In the genomic region with DNA sequence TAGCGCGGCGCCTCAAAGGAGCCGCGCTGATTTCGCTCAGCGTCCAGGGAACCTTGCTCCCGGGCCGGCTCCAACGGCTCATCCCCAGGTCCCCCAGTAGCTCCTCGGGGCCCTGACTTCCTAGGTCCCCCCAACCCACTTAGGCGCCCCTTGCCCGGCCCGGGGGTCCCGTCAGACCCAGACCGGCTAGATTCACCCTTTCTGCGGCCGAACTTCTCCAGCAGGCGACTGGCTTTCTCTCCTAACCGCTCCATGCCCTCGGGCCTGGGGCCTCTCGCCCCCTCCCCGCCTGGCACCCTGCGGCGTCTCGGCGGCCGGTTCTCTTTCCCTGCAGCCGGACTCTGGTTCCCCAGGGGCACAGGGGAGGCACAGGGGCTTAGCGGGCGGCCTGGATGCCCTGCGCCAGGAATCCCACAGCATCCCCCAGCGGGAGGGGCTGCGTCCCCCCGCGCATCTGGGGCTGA, we compare ENCODE assay signal across 1 cellular context.
TF ChIP-seq lines count a peak whose summit lies in the region.

No MANE protein-coding gene starts in this region.

TF ChIP-seq in GM12878, 131 proteins besides CTCF, POLR2A, EP300 and RAD21:
- TF ChIP-seq NR2C1 (IDR thresholded peaks at IDR 0.05) (no peak), POLR2AphosphoS2 (IDR thresholded peaks at IDR 0.05; ENCODE audit: low read depth, low read length) (no peak), SPI1 (IDR thresholded peaks at IDR 0.05; ENCODE audit: borderline replicate concordance, insufficient read depth, low read depth, low read length) (no peak), SUZ12 (IDR thresholded peaks at IDR 0.05; ENCODE audit: unreplicated experiment) (peak; percentile 29), TCF7 (IDR thresholded peaks at IDR 0.05; ENCODE audit: borderline replicate concordance) (no peak)
- TF ChIP-seq, protein P1, sequence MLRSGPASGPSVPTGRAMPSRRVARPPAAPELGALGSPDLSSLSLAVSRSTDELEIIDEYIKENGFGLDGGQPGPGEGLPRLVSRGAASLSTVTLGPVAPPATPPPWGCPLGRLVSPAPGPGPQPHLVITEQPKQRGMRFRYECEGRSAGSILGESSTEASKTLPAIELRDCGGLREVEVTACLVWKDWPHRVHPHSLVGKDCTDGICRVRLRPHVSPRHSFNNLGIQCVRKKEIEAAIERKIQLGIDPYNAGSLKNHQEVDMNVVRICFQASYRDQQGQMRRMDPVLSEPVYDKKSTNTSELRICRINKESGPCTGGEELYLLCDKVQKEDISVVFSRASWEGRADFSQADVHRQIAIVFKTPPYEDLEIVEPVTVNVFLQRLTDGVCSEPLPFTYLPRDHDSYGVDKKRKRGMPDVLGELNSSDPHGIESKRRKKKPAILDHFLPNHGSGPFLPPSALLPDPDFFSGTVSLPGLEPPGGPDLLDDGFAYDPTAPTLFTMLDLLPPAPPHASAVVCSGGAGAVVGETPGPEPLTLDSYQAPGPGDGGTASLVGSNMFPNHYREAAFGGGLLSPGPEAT (IDR thresholded peaks at IDR 0.05; ENCODE audit: low read depth): no peak
